Comparison of ENCODE assay signal across 1 cellular context in genomic region chr9:1460143-1460769, GRCh38.
TF ChIP-seq lines count a peak whose summit lies in the region.

No MANE protein-coding gene starts in this region.

TF ChIP-seq in GM23338, 12 proteins besides CTCF, POLR2A, EP300 and RAD21 (continued from another document):
- no peak for TF ChIP-seq ZNF462 (CRISPR knock-in tag; IDR thresholded peaks at IDR 0.05)
- TF ChIP-seq JUNB (IDR thresholded peaks at IDR 0.05; ENCODE audit: unreplicated experiment): no peak
- TF ChIP-seq ZNF331 (CRISPR knock-in tag; IDR thresholded peaks at IDR 0.05; ENCODE audit: low read depth): no peak
- TF ChIP-seq STAT1 (IDR thresholded peaks at IDR 0.05; ENCODE audit: unreplicated experiment): no peak
- TF ChIP-seq POLR2AphosphoS5 (IDR thresholded peaks at IDR 0.05; ENCODE audit: low read depth): no peak
- no peak for TF ChIP-seq EZH2phosphoT487 (IDR thresholded peaks at IDR 0.05; ENCODE audit: unreplicated experiment)
